ENCODE assay signal across 24 cellular contexts in the genomic region with DNA sequence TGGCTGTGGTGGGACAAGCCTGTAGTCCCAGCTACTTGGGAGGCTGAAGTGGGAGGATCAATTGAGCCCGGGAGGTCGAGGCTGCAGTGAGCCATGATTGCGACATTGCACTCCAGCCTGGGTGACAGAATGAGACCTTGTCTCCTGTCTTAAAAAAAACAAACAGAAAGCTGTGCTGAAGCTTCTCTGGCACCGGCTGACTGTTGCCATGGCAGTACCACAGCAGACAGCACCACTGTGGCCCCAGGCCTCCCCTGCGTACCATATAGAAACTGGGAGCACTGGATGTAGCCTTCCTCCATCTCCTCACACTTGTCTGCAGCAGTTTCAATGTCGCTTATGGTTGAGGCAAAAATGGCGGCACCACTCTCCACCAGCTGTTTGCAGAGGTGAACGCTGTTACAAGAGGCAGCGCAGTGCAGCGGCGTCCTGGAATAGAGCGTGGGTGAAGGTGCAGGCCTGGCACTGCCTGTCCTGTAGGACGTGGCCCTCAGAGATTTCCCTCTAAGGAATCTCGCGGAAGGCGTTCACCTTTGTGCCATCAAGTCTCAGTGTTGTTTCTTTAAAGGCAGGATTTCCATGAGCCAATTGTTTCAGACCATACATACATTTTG. TPM values are rescaled to one million over a fixed set of nuclear protein-coding genes. Genes with fewer than 3 reads are reported as not detected.
A peak's percentile ranks its signal among the peaks of the same experiment; 100 is the strongest.
DNase-seq lines count a peak whose midpoint lies in the region; ATAC-seq, FAIRE-seq and TF ChIP-seq lines count a peak whose summit lies in the region.
"Had no signal": no experiment of that assay in that cellular context is flagged by ENCODE, and none has a peak within 500 bp of the region (broad histone marks: within the 10 kb centered on the region; RNA-seq: fewer than 3 reads in every experiment).

No MANE protein-coding gene starts in this region.

- no peak for FAIRE-seq in urothelium cell line (lab: Jason Lieb, UNC)
- FAIRE-seq: GM12878 had no signal

- in situ Hi-C loops in transverse colon (cut with MboI; ENCODE audit: low pct_ligation_motif_present in 1 of 4, low pct_unique_long_range_greater_than_20kb in 1 of 4, low sequenced_read_pairs in 3 of 4) = no loop called here

- no peak for TF ChIP-seq CTCF in VCaP (conservative IDR thresholded peaks at IDR 0.05)
- no peak for TF ChIP-seq CTCF in dorsolateral prefrontal cortex (IDR thresholded peaks at IDR 0.05 in 54 of 56, conservative IDR thresholded peaks at IDR 0.05 in 2 of 56; ENCODE audit: low read depth in 1 of 56, partially characterized antibody in 56 of 56)
- no peak for TF ChIP-seq CTCF in nephron progenitor cell (IDR thresholded peaks at IDR 0.05)
- no peak for TF ChIP-seq CTCF in thyroid gland (IDR thresholded peaks at IDR 0.05)
- no peak for TF ChIP-seq CTCF in transverse colon (IDR thresholded peaks at IDR 0.05)

- peak in 4 of 10 donors; percentile 22 to 30 (median 28) for DNase-seq in dorsolateral prefrontal cortex
- no peak for DNase-seq in nephron progenitor cell
- no peak for DNase-seq in thyroid gland
- no peak for DNase-seq in urothelium cell line (ENCODE audit: low spot score)
- no peak for DNase-seq in transverse colon
- no peak for DNase-seq in DMS153 (lab: John Stamatoyannopoulos, UW)
- DNase-seq: activated CD4-positive, alpha-beta T cell treated with anti-CD3 and anti-CD28 coated beads for 4 hours; activated CD8-positive, alpha-beta memory T cell treated with anti-CD3 and anti-CD28 coated beads for 24 hours; activated effector memory CD4-positive, alpha-beta T cell treated with anti-CD3 and anti-CD28 coated beads, Interleukin-2, amount 50 U/mL, for 16 hours; effector CD4-positive, alpha-beta T cell; EL; heart right ventricle; left colon; mesenchymal stem cell; MV-4-11; NCI-H146; SK-N-SH; stimulated activated naive CD8-positive, alpha-beta T cell treated with anti-CD3 and anti-CD28 coated beads, Interleukin-15, Interleukin-2, amounts not matched to agents 100 U/mL and 50 U/mL, for 24 hours; T-helper 17 cell had no signal

- H3K36me3 ChIP-seq in thyroid gland (peaks cover 65 to 71% of the 10 kb centered on the region in 2 donors), transverse colon (peaks cover 0 to 32% (median 0%) of the 10 kb centered on the region in 4 donors)

- WGBS in thyroid gland, 2 donors = 94 to 96% methylated on average over 16 of the region's 16 CpGs
- WGBS in transverse colon (ENCODE audit: low coverage in 1 of 2), 2 donors = 92 to 94% methylated on average over 10 to 16 of the region's 16 CpGs

- peak overlapping the region; percentile 81 for H3K27ac Mint-ChIP-seq in nephron progenitor cell
- H3K27ac Mint-ChIP-seq: GM23338, progenitor cell of endocrine pancreas, T-helper 17 cell had no signal

- H3K4me1 ChIP-seq in thyroid gland (peaks cover 27 to 44% of the 10 kb centered on the region in 2 donors), transverse colon (peaks cover 0 to 12% (median 4%) of the 10 kb centered on the region in 4 donors)

- TF ChIP-seq POLR2A in thyroid gland (IDR thresholded peaks at IDR 0.05) (no peak), transverse colon (IDR thresholded peaks at IDR 0.05) (no peak)

- peaks cover 14% of the 10 kb centered on the region for H3K4me1 Mint-ChIP-seq in nephron progenitor cell
- H3K4me1 Mint-ChIP-seq: T-helper 17 cell had no signal

- no peak for TF ChIP-seq EP300 in transverse colon (IDR thresholded peaks at IDR 0.05; ENCODE audit: low read depth)

- H3K9me3 ChIP-seq in thyroid gland (no peaks in the 10 kb centered on the region), transverse colon (no peaks in the 10 kb centered on the region)
- H3K9me3 ChIP-seq: heart right ventricle, SK-N-SH had no signal

- H3K27ac ChIP-seq in VCaP = peak overlapping the region; percentile 96
- peak overlapping the region in 44 of 59 donors; percentile 13 to 93 (median 73) for H3K27ac ChIP-seq in dorsolateral prefrontal cortex
- peak overlapping the region; percentile 86 to 94 (median 94) for H3K27ac ChIP-seq in thyroid gland
- peak overlapping the region in 2 of 4 donors; percentile 8 to 43 for H3K27ac ChIP-seq in transverse colon

- peaks cover 47% of the 10 kb centered on the region for H3K36me3 Mint-ChIP-seq in nephron progenitor cell (ENCODE audit: low read depth)

- peaks cover 3% of the 10 kb centered on the region for H3K27me3 Mint-ChIP-seq in nephron progenitor cell (ENCODE audit: low read depth, poor library complexity)
- H3K27me3 Mint-ChIP-seq: progenitor cell of endocrine pancreas, T-helper 17 cell had no signal

- H3K4me3 Mint-ChIP-seq in nephron progenitor cell = no peak overlapping the region
- H3K4me3 Mint-ChIP-seq: GM23338, T-helper 17 cell had no signal

- intact Hi-C loops in dorsolateral prefrontal cortex (cut with DNase I) (no loop called here), thyroid gland (cut with DNase I) (no loop called here), transverse colon (cut with DNase I; ENCODE audit: low total_unique reads) (no loop called here)

- no peaks in the 10 kb centered on the region for H3K9me3 Mint-ChIP-seq in nephron progenitor cell
- H3K9me3 Mint-ChIP-seq: GM23338 had no signal

- no peaks in the 10 kb centered on the region for H3K27me3 ChIP-seq in dorsolateral prefrontal cortex
- H3K27me3 ChIP-seq in thyroid gland = no peaks in the 10 kb centered on the region
- H3K27me3 ChIP-seq in transverse colon = no peaks in the 10 kb centered on the region
- H3K27me3 ChIP-seq: heart right ventricle had no signal

- H3K4me3 ChIP-seq in dorsolateral prefrontal cortex (peak overlapping the region in 6 of 59 donors; percentile 4 to 41 (median 7)), thyroid gland (replicated peaks in 1 of 3) (no peak overlapping the region), transverse colon (no peak overlapping the region)
- H3K4me3 ChIP-seq: GM12878, GM23338, heart right ventricle had no signal

- ATAC-seq in GM19324 (IDR thresholded peaks at IDR 0.05; ENCODE audit: low FRiP score, unreplicated experiment) = no peak
- ATAC-seq: GM12878; GM23338; left colon; stimulated activated naive CD8-positive, alpha-beta T cell treated with anti-CD3 and anti-CD28 coated beads, Interleukin-15, Interleukin-2, amounts not matched to agents 100 U/mL and 50 U/mL, for 24 hours; T-helper 17 cell had no signal

RNA-seq across cellular contexts. Expression of gene ZFYVE21, which starts 21.9 kb away (rescaled TPM):
- total RNA-seq in dorsolateral prefrontal cortex (100 to 1,000 TPM in 87 of 120 experiments, 10 to 100 TPM in 33; 71.0 to 188 (median 111) TPM), thyroid gland (100 to 1,000 TPM; 113 to 167 (median 131) TPM), transverse colon (100 to 1,000 TPM in 2 of 4 donors, 10 to 100 TPM in 2; 90.2 to 214 (median 137) TPM)

RNA-seq across cellular contexts. Expression of gene XRCC3, which starts 22.3 kb away (rescaled TPM):
- total RNA-seq in dorsolateral prefrontal cortex (10 to 100 TPM in 58 of 120 experiments, 1 to 10 TPM in 62; 4.7 to 19.1 (median 9.9) TPM), thyroid gland (10 to 100 TPM in 1 of 4 donors, 1 to 10 TPM in 3; 3.3 to 15.7 (median 7.9) TPM), transverse colon (10 to 100 TPM in 2 of 4 donors, 1 to 10 TPM in 2; 7.8 to 47.6 (median 23.8) TPM)
